8 cellular contexts compared by ENCODE assay signal in the genomic region with DNA sequence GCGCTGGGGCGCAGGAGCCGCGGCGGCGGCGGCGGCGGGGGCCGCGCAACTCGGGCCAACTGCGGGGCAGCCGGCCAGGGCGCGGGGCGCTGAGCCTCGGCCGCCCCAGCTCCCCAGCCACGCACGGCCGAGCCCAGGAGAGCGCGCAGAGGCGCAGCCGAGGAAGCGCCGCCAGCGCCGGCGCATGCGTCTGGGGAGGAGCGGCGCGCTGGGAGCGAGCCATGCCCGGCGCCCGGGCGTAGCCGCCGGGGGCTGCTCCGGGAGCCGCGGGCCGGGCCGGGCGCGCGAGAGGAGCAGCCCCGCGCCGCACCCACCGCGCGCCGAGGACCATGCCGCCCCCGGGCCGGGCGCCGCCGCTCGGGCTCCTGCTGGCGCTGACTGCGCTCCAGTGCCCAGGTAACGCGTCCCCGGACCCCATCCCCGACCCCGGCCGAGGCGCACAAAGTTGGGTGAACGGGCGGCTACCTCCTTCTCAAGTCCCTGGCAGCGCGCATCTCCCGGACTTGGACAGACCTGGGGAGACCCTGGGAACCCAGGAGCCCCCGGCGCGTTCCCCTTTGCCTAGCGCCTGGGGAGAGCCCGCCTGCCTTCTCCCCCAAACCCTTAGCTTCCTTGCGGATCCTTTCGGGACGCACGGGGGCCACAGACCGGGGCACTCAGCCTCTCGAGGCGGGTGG. TPM values are rescaled to one million over a fixed set of nuclear protein-coding genes. Genes with fewer than 3 reads are reported as not detected.
DNase-seq lines count a peak whose midpoint lies in the region; ATAC-seq and TF ChIP-seq lines count a peak whose summit lies in the region.

No MANE protein-coding gene starts in this region.

- H3K27me3 ChIP-seq in ACC112 (ENCODE audit: insufficient read depth, low read length) (peaks cover 70% of the 10 kb centered on the region), kidney epithelial cell (ENCODE audit: control insufficient read depth, insufficient read depth, low read length) (peaks cover 69% of the 10 kb centered on the region), left lung (peaks cover 62 to 90% of the 10 kb centered on the region in 2 donors)

- intact Hi-C loops in left lung (cut with DNase I): no loop called here

- peak overlapping the region; percentile 87 for H3K9ac ChIP-seq in SK-N-MC (ENCODE audit: insufficient read length)

- no peaks in the 10 kb centered on the region for H3K79me2 ChIP-seq in ACC112 (ENCODE audit: control insufficient read depth, insufficient read depth, low read length, unreplicated experiment)

- no peak overlapping the region for H2AFZ ChIP-seq in ACC112 (ENCODE audit: low read length, unreplicated experiment)

- H3K4me1 ChIP-seq in ACC112 (ENCODE audit: control insufficient read depth, insufficient read depth, low read length, unreplicated experiment): no peaks in the 10 kb centered on the region
- H3K4me1 ChIP-seq in left lung: peaks cover 8 to 15% of the 10 kb centered on the region in 2 donors

- DNase-seq in GM20000 (ENCODE audit: low spot score) (peak; percentile 40), SK-N-MC (ENCODE audit: low read depth, low spot score) (no peak), kidney epithelial cell (ENCODE audit: low read depth) (no peak), left lung (no peak)
- DNase-seq in stimulated activated CD4-positive, alpha-beta T cell treated with anti-CD3 and anti-CD28 coated beads, Interleukin-2, amount 100 ng/mL, for 48 hours: no peak

- no peaks in the 10 kb centered on the region for H3K36me3 ChIP-seq in ACC112 (ENCODE audit: insufficient read depth, low read length)
- H3K36me3 ChIP-seq in SK-N-MC (ENCODE audit: insufficient read depth, low read length): peaks cover 32% of the 10 kb centered on the region
- H3K36me3 ChIP-seq in kidney epithelial cell (ENCODE audit: control insufficient read depth, insufficient read depth, low read length): no peaks in the 10 kb centered on the region
- H3K36me3 ChIP-seq in left lung: no peaks in the 10 kb centered on the region

- H3K27ac ChIP-seq in ACC112 (ENCODE audit: low read depth, low read length) (no peak overlapping the region), SK-N-MC (peak overlapping the region; percentile 64; the same call in 1 of the 2 replicates), left lung (no peak overlapping the region)

- H3K4me3 ChIP-seq in ACC112 (ENCODE audit: low read depth, low read length) (peak overlapping the region; percentile 63), SK-N-MC (peak overlapping the region; percentile 79), kidney epithelial cell (ENCODE audit: low read depth, low read length) (peak overlapping the region; percentile 29), left lung (peak overlapping the region in 1 of 2 donors; percentile 9)

- ATAC-seq in left lung (no peak), HG02973 (IDR thresholded peaks at IDR 0.05; ENCODE audit: unreplicated experiment) (no peak), HG03469 (IDR thresholded peaks at IDR 0.05; ENCODE audit: unreplicated experiment) (no peak)

- TF ChIP-seq CTCF in GM20000 (IDR thresholded peaks at IDR 0.05; ENCODE audit: extremely low read depth, missing control alignments) (no peak), kidney epithelial cell (IDR thresholded peaks at IDR 0.05; ENCODE audit: insufficient read depth, low read length, poor library complexity, severe bottlenecking) (no peak), left lung (IDR thresholded peaks at IDR 0.05) (no peak)

- H3K9me3 ChIP-seq in SK-N-MC (ENCODE audit: low read depth, low read length): no peaks in the 10 kb centered on the region
- no peaks in the 10 kb centered on the region for H3K9me3 ChIP-seq in left lung

RNA-seq across cellular contexts. Expression of a gene that starts 0.4 kb away (rescaled TPM):
- total RNA-seq in kidney epithelial cell (0.07 and 0.17 TPM in 2 replicates), left lung (under 1 TPM; 0.10 to 0.55 TPM)
